In the genomic region with DNA sequence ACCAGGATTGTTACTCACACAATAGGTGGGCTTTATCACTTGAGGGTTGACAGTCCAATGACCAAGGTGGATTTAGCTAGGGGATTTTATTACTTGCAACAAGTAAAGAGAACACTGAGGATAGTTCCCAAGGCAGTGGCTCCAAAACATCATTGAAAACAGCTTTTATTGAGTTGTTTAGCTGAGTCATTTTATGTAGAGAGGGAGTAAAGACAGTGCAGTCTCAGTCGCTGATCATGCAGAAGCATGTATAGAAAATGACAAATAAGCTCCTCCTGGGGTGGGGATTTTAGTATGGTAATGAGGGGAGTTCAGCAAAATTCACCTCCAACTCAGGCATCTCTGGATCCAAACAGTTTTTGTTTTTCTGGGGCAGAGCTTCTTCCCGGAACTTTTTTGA, we compare ENCODE assay signal across 1 cellular context.
TF ChIP-seq lines count a peak whose summit lies in the region.

No MANE protein-coding gene starts in this region.

TF ChIP-seq in GM23338, 12 proteins besides CTCF, POLR2A, EP300 and RAD21 (continued from another document):
- TF ChIP-seq JUNB (IDR thresholded peaks at IDR 0.05; ENCODE audit: unreplicated experiment) (no peak), NANOG (IDR thresholded peaks at IDR 0.05; ENCODE audit: borderline replicate concordance) (no peak), ZNF114 (CRISPR knock-in tag; IDR thresholded peaks at IDR 0.05) (no peak), EZH2phosphoT487 (IDR thresholded peaks at IDR 0.05; ENCODE audit: unreplicated experiment) (no peak)
- TF ChIP-seq, protein P1, sequence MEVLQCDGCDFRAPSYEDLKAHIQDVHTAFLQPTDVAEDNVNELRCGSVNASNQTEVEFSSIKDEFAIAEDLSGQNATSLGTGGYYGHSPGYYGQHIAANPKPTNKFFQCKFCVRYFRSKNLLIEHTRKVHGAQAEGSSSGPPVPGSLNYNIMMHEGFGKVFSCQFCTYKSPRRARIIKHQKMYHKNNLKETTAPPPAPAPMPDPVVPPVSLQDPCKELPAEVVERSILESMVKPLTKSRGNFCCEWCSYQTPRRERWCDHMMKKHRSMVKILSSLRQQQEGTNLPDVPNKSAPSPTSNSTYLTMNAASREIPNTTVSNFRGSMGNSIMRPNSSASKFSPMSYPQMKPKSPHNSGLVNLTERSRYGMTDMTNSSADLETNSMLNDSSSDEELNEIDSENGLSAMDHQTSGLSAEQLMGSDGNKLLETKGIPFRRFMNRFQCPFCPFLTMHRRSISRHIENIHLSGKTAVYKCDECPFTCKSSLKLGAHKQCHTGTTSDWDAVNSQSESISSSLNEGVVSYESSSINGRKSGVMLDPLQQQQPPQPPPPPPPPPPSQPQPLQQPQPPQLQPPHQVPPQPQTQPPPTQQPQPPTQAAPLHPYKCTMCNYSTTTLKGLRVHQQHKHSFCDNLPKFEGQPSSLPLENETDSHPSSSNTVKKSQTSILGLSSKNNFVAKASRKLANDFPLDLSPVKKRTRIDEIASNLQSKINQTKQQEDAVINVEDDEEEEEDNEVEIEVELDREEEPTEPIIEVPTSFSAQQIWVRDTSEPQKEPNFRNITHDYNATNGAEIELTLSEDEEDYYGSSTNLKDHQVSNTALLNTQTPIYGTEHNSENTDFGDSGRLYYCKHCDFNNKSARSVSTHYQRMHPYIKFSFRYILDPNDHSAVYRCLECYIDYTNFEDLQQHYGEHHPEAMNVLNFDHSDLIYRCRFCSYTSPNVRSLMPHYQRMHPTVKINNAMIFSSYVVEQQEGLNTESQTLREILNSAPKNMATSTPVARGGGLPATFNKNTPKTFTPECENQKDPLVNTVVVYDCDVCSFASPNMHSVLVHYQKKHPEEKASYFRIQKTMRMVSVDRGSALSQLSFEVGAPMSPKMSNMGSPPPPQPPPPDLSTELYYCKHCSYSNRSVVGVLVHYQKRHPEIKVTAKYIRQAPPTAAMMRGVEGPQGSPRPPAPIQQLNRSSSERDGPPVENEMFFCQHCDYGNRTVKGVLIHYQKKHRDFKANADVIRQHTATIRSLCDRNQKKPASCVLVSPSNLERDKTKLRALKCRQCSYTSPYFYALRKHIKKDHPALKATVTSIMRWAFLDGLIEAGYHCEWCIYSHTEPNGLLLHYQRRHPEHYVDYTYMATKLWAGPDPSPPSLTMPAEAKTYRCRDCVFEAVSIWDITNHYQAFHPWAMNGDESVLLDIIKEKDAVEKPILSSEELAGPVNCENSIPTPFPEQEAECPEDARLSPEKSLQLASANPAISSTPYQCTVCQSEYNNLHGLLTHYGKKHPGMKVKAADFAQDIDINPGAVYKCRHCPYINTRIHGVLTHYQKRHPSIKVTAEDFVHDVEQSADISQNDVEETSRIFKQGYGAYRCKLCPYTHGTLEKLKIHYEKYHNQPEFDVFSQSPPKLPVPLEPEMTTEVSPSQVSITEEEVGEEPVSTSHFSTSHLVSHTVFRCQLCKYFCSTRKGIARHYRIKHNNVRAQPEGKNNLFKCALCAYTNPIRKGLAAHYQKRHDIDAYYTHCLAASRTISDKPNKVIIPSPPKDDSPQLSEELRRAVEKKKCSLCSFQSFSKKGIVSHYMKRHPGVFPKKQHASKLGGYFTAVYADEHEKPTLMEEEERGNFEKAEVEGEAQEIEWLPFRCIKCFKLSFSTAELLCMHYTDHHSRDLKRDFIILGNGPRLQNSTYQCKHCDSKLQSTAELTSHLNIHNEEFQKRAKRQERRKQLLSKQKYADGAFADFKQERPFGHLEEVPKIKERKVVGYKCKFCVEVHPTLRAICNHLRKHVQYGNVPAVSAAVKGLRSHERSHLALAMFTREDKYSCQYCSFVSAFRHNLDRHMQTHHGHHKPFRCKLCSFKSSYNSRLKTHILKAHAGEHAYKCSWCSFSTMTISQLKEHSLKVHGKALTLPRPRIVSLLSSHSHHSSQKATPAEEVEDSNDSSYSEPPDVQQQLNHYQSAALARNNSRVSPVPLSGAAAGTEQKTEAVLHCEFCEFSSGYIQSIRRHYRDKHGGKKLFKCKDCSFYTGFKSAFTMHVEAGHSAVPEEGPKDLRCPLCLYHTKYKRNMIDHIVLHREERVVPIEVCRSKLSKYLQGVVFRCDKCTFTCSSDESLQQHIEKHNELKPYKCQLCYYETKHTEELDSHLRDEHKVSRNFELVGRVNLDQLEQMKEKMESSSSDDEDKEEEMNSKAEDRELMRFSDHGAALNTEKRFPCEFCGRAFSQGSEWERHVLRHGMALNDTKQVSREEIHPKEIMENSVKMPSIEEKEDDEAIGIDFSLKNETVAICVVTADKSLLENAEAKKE (CRISPR knock-in tag; IDR thresholded peaks at IDR 0.05): no peak
- TF ChIP-seq, protein P2, sequence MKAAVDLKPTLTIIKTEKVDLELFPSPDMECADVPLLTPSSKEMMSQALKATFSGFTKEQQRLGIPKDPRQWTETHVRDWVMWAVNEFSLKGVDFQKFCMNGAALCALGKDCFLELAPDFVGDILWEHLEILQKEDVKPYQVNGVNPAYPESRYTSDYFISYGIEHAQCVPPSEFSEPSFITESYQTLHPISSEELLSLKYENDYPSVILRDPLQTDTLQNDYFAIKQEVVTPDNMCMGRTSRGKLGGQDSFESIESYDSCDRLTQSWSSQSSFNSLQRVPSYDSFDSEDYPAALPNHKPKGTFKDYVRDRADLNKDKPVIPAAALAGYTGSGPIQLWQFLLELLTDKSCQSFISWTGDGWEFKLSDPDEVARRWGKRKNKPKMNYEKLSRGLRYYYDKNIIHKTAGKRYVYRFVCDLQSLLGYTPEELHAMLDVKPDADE (IDR thresholded peaks at IDR 0.05): no peak
- TF ChIP-seq, protein P3, sequence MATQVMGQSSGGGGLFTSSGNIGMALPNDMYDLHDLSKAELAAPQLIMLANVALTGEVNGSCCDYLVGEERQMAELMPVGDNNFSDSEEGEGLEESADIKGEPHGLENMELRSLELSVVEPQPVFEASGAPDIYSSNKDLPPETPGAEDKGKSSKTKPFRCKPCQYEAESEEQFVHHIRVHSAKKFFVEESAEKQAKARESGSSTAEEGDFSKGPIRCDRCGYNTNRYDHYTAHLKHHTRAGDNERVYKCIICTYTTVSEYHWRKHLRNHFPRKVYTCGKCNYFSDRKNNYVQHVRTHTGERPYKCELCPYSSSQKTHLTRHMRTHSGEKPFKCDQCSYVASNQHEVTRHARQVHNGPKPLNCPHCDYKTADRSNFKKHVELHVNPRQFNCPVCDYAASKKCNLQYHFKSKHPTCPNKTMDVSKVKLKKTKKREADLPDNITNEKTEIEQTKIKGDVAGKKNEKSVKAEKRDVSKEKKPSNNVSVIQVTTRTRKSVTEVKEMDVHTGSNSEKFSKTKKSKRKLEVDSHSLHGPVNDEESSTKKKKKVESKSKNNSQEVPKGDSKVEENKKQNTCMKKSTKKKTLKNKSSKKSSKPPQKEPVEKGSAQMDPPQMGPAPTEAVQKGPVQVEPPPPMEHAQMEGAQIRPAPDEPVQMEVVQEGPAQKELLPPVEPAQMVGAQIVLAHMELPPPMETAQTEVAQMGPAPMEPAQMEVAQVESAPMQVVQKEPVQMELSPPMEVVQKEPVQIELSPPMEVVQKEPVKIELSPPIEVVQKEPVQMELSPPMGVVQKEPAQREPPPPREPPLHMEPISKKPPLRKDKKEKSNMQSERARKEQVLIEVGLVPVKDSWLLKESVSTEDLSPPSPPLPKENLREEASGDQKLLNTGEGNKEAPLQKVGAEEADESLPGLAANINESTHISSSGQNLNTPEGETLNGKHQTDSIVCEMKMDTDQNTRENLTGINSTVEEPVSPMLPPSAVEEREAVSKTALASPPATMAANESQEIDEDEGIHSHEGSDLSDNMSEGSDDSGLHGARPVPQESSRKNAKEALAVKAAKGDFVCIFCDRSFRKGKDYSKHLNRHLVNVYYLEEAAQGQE (IDR thresholded peaks at IDR 0.05; ENCODE audit: unreplicated experiment): no peak
